Comparison of ENCODE assay signal across 16 cellular contexts in the genomic region with DNA sequence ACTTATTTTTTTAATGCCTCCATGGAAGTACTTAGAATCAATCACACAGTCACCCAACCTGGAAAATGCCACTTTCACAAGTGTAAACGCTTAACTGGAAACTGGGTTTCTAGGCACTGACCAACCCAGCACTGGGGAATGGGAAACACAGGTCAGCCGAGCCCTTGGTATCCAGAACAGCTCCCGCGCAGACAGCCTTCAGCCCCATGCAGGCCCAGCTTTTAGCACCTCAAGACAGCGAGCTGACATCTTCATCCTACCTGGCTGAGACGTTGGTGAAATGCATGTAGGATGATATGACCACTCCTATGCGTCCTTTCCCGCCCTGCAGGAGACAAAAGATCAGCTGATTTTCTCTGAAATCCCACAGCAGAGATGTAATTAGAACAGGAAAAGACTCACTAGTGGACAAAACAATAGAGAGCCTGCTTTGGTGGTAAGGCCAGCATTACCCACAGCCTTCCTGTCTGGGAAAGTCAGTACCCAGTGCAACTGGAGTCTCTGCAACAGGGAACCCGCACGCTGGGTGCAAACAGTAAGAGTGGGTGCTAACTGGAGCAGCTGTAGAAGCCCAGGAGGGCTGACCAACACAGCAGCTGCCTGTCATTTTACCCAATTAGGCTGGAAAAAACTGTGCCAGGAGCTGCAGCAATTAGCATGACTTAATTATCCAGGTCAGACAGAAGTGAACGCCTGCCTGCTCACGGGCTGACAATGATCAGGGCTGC.
DNase-seq lines count a peak whose midpoint lies in the region; ATAC-seq, FAIRE-seq and TF ChIP-seq lines count a peak whose summit lies in the region.
"Had no signal": no experiment of that assay in that cellular context is flagged by ENCODE, and none has a peak within 500 bp of the region (broad histone marks: within the 10 kb centered on the region; RNA-seq: fewer than 3 reads in every experiment).

No MANE protein-coding gene starts in this region.

- H3K9me3 ChIP-seq in pancreas (no peaks in the 10 kb centered on the region), esophagus muscularis mucosa (no peaks in the 10 kb centered on the region)
- H3K9me3 ChIP-seq: left lung had no signal

- in situ Hi-C loops in ACHN (cut with HindIII; ENCODE audit: low pct_ligation_motif_present, low pct_unique_long_range_greater_than_20kb, low sequenced_read_pairs): no loop called here

- TF ChIP-seq EP300 in esophagus muscularis mucosa (IDR thresholded peaks at IDR 0.05): no peak

- ATAC-seq in pancreas (peak in 3 of 4 donors; percentile 35 to 52 (median 50)), HG02970 (IDR thresholded peaks at IDR 0.05; ENCODE audit: low FRiP score, unreplicated experiment) (no peak)
- ATAC-seq: activated CD4-positive, alpha-beta T cell treated with anti-CD3 and anti-CD28 coated beads for 36 hours; left lung; PC-3 had no signal

- TF ChIP-seq CTCF in pancreas (IDR thresholded peaks at IDR 0.05): no peak
- no peak for TF ChIP-seq CTCF in esophagus muscularis mucosa (IDR thresholded peaks at IDR 0.05)

- H3K4me3 ChIP-seq in pancreas: no peak overlapping the region
- no peak overlapping the region for H3K4me3 ChIP-seq in esophagus muscularis mucosa
- H3K4me3 ChIP-seq: left lung had no signal

- WGBS in pancreas, 2 donors: 60 to 71% methylated on average over 12 of the region's 12 CpGs
- 90% methylated on average over 11 of the region's 12 CpGs for WGBS in esophagus muscularis mucosa

- intact Hi-C loops in pancreas (cut with DNase I): no loop called here
- intact Hi-C loops in esophagus muscularis mucosa (cut with DNase I): no loop called here

- DNase-seq in NCI-H1092 treated with DMSO at 0.1 percent for 48 hours (lab: John Stamatoyannopoulos, UW) (peak; percentile 72), NCI-H2171 (lab: John Stamatoyannopoulos, UW) (peak; percentile 46), cerebellar cortex (ENCODE audit: low spot score) (peak; percentile 33), pancreas (no peak), NCI-H524 treated with DMSO at 0.1 percent for 48 hours (lab: John Stamatoyannopoulos, UW) (no peak), esophagus muscularis mucosa (ENCODE audit: extremely low spot score) (no peak), ACHN (no peak)
- DNase-seq: activated CD4-positive, alpha-beta T cell treated with anti-CD3 and anti-CD28 coated beads for 36 hours; activated naive CD8-positive, alpha-beta T cell treated with anti-CD3 and anti-CD28 coated beads for 36 hours; cerebellar nuclear complex; left lung; nephron progenitor cell; PC-3; T-helper 2 cell had no signal

- no peak for FAIRE-seq in pancreas (lab: Jason Lieb, UNC)
- FAIRE-seq: H1 had no signal

- H3K27me3 ChIP-seq in pancreas (no peaks in the 10 kb centered on the region), esophagus muscularis mucosa (no peaks in the 10 kb centered on the region)
- H3K27me3 ChIP-seq: left lung had no signal

- no peak for TF ChIP-seq POLR2A in esophagus muscularis mucosa (IDR thresholded peaks at IDR 0.05; ENCODE audit: low read depth)

- H3K27ac ChIP-seq in pancreas: no peak overlapping the region
- no peak overlapping the region for H3K27ac ChIP-seq in esophagus muscularis mucosa (replicated peaks in 1 of 4)
- H3K27ac ChIP-seq: left lung had no signal

- H3K36me3 ChIP-seq in pancreas: peaks cover 0 to 57% (median 30%) of the 10 kb centered on the region in 3 donors
- H3K36me3 ChIP-seq in esophagus muscularis mucosa: peaks cover 0 to 36% (median 10%) of the 10 kb centered on the region in 4 donors

- peaks cover 0 to 8% (median 0%) of the 10 kb centered on the region in 3 donors for H3K4me1 ChIP-seq in pancreas
- H3K4me1 ChIP-seq in esophagus muscularis mucosa: peaks cover 0 to 8% (median 3%) of the 10 kb centered on the region in 4 donors

Comparison
In these comparisons a context has a peak if more than half of its experiments do, and no peak if none do; other contexts are left out.
1. DNase-seq: peak in NCI-H1092 treated with DMSO at 0.1 percent for 48 hours (single experiment), NCI-H2171 (single experiment) and cerebellar cortex (single experiment); none in pancreas (0 of 6), NCI-H524 treated with DMSO at 0.1 percent for 48 hours (single experiment), esophagus muscularis mucosa (single experiment) and ACHN (single experiment).